In genomic region chr9:137798901-137799629, GRCh38 we compare ENCODE assay signal across 29 cellular contexts.
DNase-seq lines count a peak whose midpoint lies in the region; FAIRE-seq and TF ChIP-seq lines count a peak whose summit lies in the region.
"Had no signal": no experiment of that assay in that cellular context is flagged by ENCODE, and none has a peak within 500 bp of the region (broad histone marks: within the 10 kb centered on the region; RNA-seq: fewer than 3 reads in every experiment).

No MANE protein-coding gene starts in this region.

- H3K4me3 ChIP-seq in Caco-2 (ENCODE audit: low read depth, low read length) (no peak overlapping the region), astrocyte (ENCODE audit: insufficient read depth, low read depth, low read length) (no peak overlapping the region)
- H3K4me3 ChIP-seq: lower lobe of right lung, PC-9, tibial nerve had no signal

- H3K9me3 ChIP-seq in Caco-2 (no peaks in the 10 kb centered on the region), astrocyte (ENCODE audit: insufficient read depth, low read depth, low read length) (no peaks in the 10 kb centered on the region)
- H3K9me3 ChIP-seq: BE2C, lower lobe of right lung, tibial nerve had no signal

- no peaks in the 10 kb centered on the region for H4K20me1 ChIP-seq in astrocyte (ENCODE audit: insufficient read depth, low read length)

- CTCF ChIA-PET in Caco-2 (lab: Charles Lee) = no interaction called here

- H3K36me3 Mint-ChIP-seq in activated CD4-positive, alpha-beta T cell treated with anti-CD3 and anti-CD28 coated beads, Interleukin-2, amount 10 ng/mL, durations not matched to agents 24 days and 14 days (ENCODE audit: low read depth) = peaks cover 46% of the 10 kb centered on the region
- H3K36me3 Mint-ChIP-seq in Caco-2 (ENCODE audit: insufficient read depth, unreplicated experiment) (peaks cover 59% of the 10 kb centered on the region), astrocyte (ENCODE audit: low read depth, unreplicated experiment) (peaks cover 23% of the 10 kb centered on the region)

- H3K79me2 ChIP-seq in astrocyte (ENCODE audit: insufficient read depth, low read length) = no peaks in the 10 kb centered on the region

- intact Hi-C loops in activated CD4-positive, alpha-beta T cell treated with anti-CD3 and anti-CD28 coated beads, Interleukin-2, amount 10 ng/mL, durations not matched to agents 24 days and 14 days (cut with micrococcal nuclease) = no loop called here
- intact Hi-C loops in Caco-2 (cut with micrococcal nuclease; ENCODE audit: unreplicated experiment) = no loop called here
- intact Hi-C loops in posterior vena cava (cut with DNase I) = no loop called here

- H3K36me3 ChIP-seq in Caco-2 (ENCODE audit: control insufficient read depth, insufficient read depth, low read length) (no peaks in the 10 kb centered on the region; the same call in 1 of the 2 replicates), astrocyte (ENCODE audit: insufficient read depth, low read length) (peaks cover 16% of the 10 kb centered on the region)

- H3K27me3 ChIP-seq in Caco-2 (replicated peaks; ENCODE audit: control insufficient read depth, insufficient read depth, low read length) (no peaks in the 10 kb centered on the region), astrocyte (ENCODE audit: insufficient read depth, low read length) (no peaks in the 10 kb centered on the region)
- H3K27me3 ChIP-seq: BE2C, tibial nerve had no signal

- TF ChIP-seq CTCF in Caco-2 (IDR thresholded peaks at IDR 0.05; ENCODE audit: insufficient read depth in 1 of 2, low read depth in 1 of 2, low read length in 1 of 2, severe bottlenecking in 1 of 2, unreplicated experiment in 1 of 2) = no peak
- no peak for TF ChIP-seq CTCF in astrocyte (IDR thresholded peaks at IDR 0.05; ENCODE audit: insufficient read depth, low read depth, low read length)

- no peak overlapping the region for H3K27ac ChIP-seq in astrocyte (ENCODE audit: low read depth, low read length)
- H3K27ac ChIP-seq: lower lobe of right lung, PC-9, tibial nerve, WERI-Rb-1 had no signal

- H3K27me3 Mint-ChIP-seq in activated CD4-positive, alpha-beta T cell treated with anti-CD3 and anti-CD28 coated beads, Interleukin-2, amount 10 ng/mL, durations not matched to agents 24 days and 14 days = no peaks in the 10 kb centered on the region
- H3K27me3 Mint-ChIP-seq in Caco-2 (ENCODE audit: insufficient read depth, unreplicated experiment) (no peaks in the 10 kb centered on the region), astrocyte (ENCODE audit: low read depth, unreplicated experiment) (no peaks in the 10 kb centered on the region)
- H3K27me3 Mint-ChIP-seq: activated CD8-positive, alpha-beta memory T cell treated with anti-CD3 and anti-CD28 coated beads, Interleukin-2, amount 10 ng/mL, durations not matched to agents 7 days and 5 days; stimulated activated naive CD8-positive, alpha-beta T cell treated with anti-CD3 and anti-CD28 coated beads, Interleukin-15, Interleukin-2, amounts not matched to agents 100 ng/mL and 50 ng/mL, for 24 hours had no signal

- H3K4me2 ChIP-seq in astrocyte (ENCODE audit: low read length) = no peak overlapping the region
- H3K4me2 ChIP-seq: PC-9 had no signal

- H2AFZ ChIP-seq in astrocyte (ENCODE audit: low read depth, low read length) = no peak overlapping the region
- H2AFZ ChIP-seq: PC-9 had no signal

- H3K27ac Mint-ChIP-seq in activated CD4-positive, alpha-beta T cell treated with anti-CD3 and anti-CD28 coated beads, Interleukin-2, amount 10 ng/mL, durations not matched to agents 24 days and 14 days = peak overlapping the region; percentile 16
- H3K27ac Mint-ChIP-seq in Caco-2 (ENCODE audit: unreplicated experiment) (peak overlapping the region; percentile 7), astrocyte (ENCODE audit: unreplicated experiment) (peak overlapping the region; percentile 53)
- H3K27ac Mint-ChIP-seq: activated CD8-positive, alpha-beta memory T cell treated with anti-CD3 and anti-CD28 coated beads, Interleukin-2, amount 10 ng/mL, durations not matched to agents 7 days and 5 days; stimulated activated naive CD8-positive, alpha-beta T cell treated with anti-CD3 and anti-CD28 coated beads, Interleukin-15, Interleukin-2, amounts not matched to agents 100 ng/mL and 50 ng/mL, for 24 hours had no signal

- H3K9me3 Mint-ChIP-seq in activated CD4-positive, alpha-beta T cell treated with anti-CD3 and anti-CD28 coated beads, Interleukin-2, amount 10 ng/mL, durations not matched to agents 24 days and 14 days = no peaks in the 10 kb centered on the region
- H3K9me3 Mint-ChIP-seq in Caco-2 (ENCODE audit: unreplicated experiment) = no peaks in the 10 kb centered on the region
- peaks cover 2% of the 10 kb centered on the region for H3K9me3 Mint-ChIP-seq in astrocyte (ENCODE audit: unreplicated experiment)
- H3K9me3 Mint-ChIP-seq: stimulated activated naive CD8-positive, alpha-beta T cell treated with anti-CD3 and anti-CD28 coated beads, Interleukin-15, Interleukin-2, amounts not matched to agents 100 ng/mL and 50 ng/mL, for 24 hours had no signal

- no TSS peak for BruUV-seq in Caco-2 (replicated peaks; lab: Mats Ljungman, UMichigan)

- no peak overlapping the region for H3K4me3 Mint-ChIP-seq in activated CD4-positive, alpha-beta T cell treated with anti-CD3 and anti-CD28 coated beads, Interleukin-2, amount 10 ng/mL, durations not matched to agents 24 days and 14 days
- H3K4me3 Mint-ChIP-seq in Caco-2 (ENCODE audit: unreplicated experiment) = no peak overlapping the region
- no peak overlapping the region for H3K4me3 Mint-ChIP-seq in astrocyte (ENCODE audit: unreplicated experiment)
- H3K4me3 Mint-ChIP-seq: activated CD8-positive, alpha-beta memory T cell treated with anti-CD3 and anti-CD28 coated beads, Interleukin-2, amount 10 ng/mL, durations not matched to agents 7 days and 5 days; stimulated activated naive CD8-positive, alpha-beta T cell treated with anti-CD3 and anti-CD28 coated beads, Interleukin-15, Interleukin-2, amounts not matched to agents 100 ng/mL and 50 ng/mL, for 24 hours had no signal

- DNase-seq in activated CD4-positive, alpha-beta T cell treated with anti-CD3 and anti-CD28 coated beads, Interleukin-2, amount 10 ng/mL, durations not matched to agents 24 days and 14 days = no peak
- no peak for DNase-seq in activated CD4-positive, alpha-beta T cell treated with anti-CD3 and anti-CD28 coated beads for 48 hours
- DNase-seq in Caco-2 = no peak
- DNase-seq in astrocyte (ENCODE audit: low read depth) = no peak
- DNase-seq in posterior vena cava (ENCODE audit: low spot score) = peak; percentile 67
- DNase-seq in occipital lobe (lab: John Stamatoyannopoulos, UW) = no peak
- no peak for DNase-seq in NCI-H226
- DNase-seq in NCI-H1417 treated with DMSO at 0.1 percent for 48 hours (lab: John Stamatoyannopoulos, UW) = no peak
- DNase-seq: activated CD8-positive, alpha-beta memory T cell treated with anti-CD3 and anti-CD28 coated beads, Interleukin-2, amount 10 ng/mL, durations not matched to agents 7 days and 5 days; activated T-cell treated with anti-CD3 and anti-CD28 coated beads, Interleukin-2, amount 50 U/mL, for 48 hours; amygdala; BE2C; effector CD8-positive, alpha-beta T cell; Kasumi-1; lower lobe of right lung; NCI-H1436 treated with DMSO at 0.1 percent for 48 hours; NCI-H2171 treated with DMSO at 0.1 percent for 48 hours; NCI-H526; PC-9; SHP77 treated with DMSO at 0.1 percent for 48 hours; stimulated activated CD4-positive, alpha-beta T cell treated with anti-CD3 and anti-CD28 coated beads, Interleukin-15, amount 100 ng/mL, for 24 hours; T-helper 9 cell; WERI-Rb-1 had no signal

- POLR2A ChIA-PET in Caco-2 (lab: Charles Lee) = no interaction called here

- no peaks in the 10 kb centered on the region for H3K4me1 Mint-ChIP-seq in activated CD4-positive, alpha-beta T cell treated with anti-CD3 and anti-CD28 coated beads, Interleukin-2, amount 10 ng/mL, durations not matched to agents 24 days and 14 days
- no peaks in the 10 kb centered on the region for H3K4me1 Mint-ChIP-seq in Caco-2 (ENCODE audit: low read depth, unreplicated experiment)
- H3K4me1 Mint-ChIP-seq in astrocyte (ENCODE audit: low read depth, unreplicated experiment) = no peaks in the 10 kb centered on the region
- H3K4me1 Mint-ChIP-seq: activated CD8-positive, alpha-beta memory T cell treated with anti-CD3 and anti-CD28 coated beads, Interleukin-2, amount 10 ng/mL, durations not matched to agents 7 days and 5 days had no signal

- FAIRE-seq in astrocyte (lab: Jason Lieb, UNC) = no peak
- FAIRE-seq: A204.1, bronchial epithelial cell, colon, keratinocyte had no signal

- no peak overlapping the region for H3K9ac ChIP-seq in astrocyte (ENCODE audit: low read length)

- H3K4me1 ChIP-seq in Caco-2 = no peaks in the 10 kb centered on the region
- H3K4me1 ChIP-seq in astrocyte (ENCODE audit: insufficient read depth, low read length) = no peaks in the 10 kb centered on the region
- H3K4me1 ChIP-seq: BE2C, lower lobe of right lung, tibial nerve had no signal
